Comparison of ENCODE assay signal across 15 cellular contexts in genomic region chr17:81570896-81571453, GRCh38. TPM values are rescaled to one million over a fixed set of nuclear protein-coding genes. Genes with fewer than 3 reads are reported as not detected.
A peak's percentile ranks its signal among the peaks of the same experiment; 100 is the strongest.
DNase-seq lines count a peak whose midpoint lies in the region; TF ChIP-seq lines count a peak whose summit lies in the region.
"Had no signal": no experiment of that assay in that cellular context is flagged by ENCODE, and none has a peak within 500 bp of the region (broad histone marks: within the 10 kb centered on the region; RNA-seq: fewer than 3 reads in every experiment).

No MANE protein-coding gene starts in this region.

- no peak overlapping the region for H2AK5ac ChIP-seq in neuronal stem cell (ENCODE audit: low read depth, low read length)

- H3K4me1 ChIP-seq in neuronal stem cell (ENCODE audit: control insufficient read depth in 2 of 2, insufficient read depth in 1 of 2, low read depth in 1 of 2, low read length in 2 of 2) = peaks cover 0 to 9% of the 10 kb centered on the region in 2 donors

- no peak overlapping the region for H3K4me2 ChIP-seq in neuronal stem cell (ENCODE audit: insufficient read depth, low read length, poor library complexity, severe bottlenecking)
- H3K4me2 ChIP-seq: BLaER1 treated with 17β-estradiol and CSF1 and Interleukin-3, amounts not matched to agents 10 nM and 100 nM had no signal

- H3K9ac ChIP-seq in neuronal stem cell (ENCODE audit: low read depth, low read length, poor library complexity) = no peak overlapping the region
- H3K9ac ChIP-seq: BLaER1 treated with 17β-estradiol and CSF1 and Interleukin-3, amounts not matched to agents 10 nM and 100 nM had no signal

- H3K14ac ChIP-seq in neuronal stem cell (ENCODE audit: low read length) = no peak overlapping the region

- H3K9me3 Mint-ChIP-seq in brain = no peaks in the 10 kb centered on the region
- H3K9me3 Mint-ChIP-seq in progenitor cell of endocrine pancreas (ENCODE audit: low read depth) = no peaks in the 10 kb centered on the region
- H3K9me3 Mint-ChIP-seq in HFFc6 = no peaks in the 10 kb centered on the region
- H3K9me3 Mint-ChIP-seq: CD4-positive, alpha-beta T cell; IgD-negative memory B cell had no signal

- no peak overlapping the region for H4K8ac ChIP-seq in neuronal stem cell (ENCODE audit: low read depth, low read length)

- H3K27me3 Mint-ChIP-seq in brain = no peaks in the 10 kb centered on the region
- H3K27me3 Mint-ChIP-seq in progenitor cell of endocrine pancreas = no peaks in the 10 kb centered on the region
- peaks cover 3% of the 10 kb centered on the region for H3K27me3 Mint-ChIP-seq in HFFc6 (ENCODE audit: insufficient read depth)
- H3K27me3 Mint-ChIP-seq: CD4-positive, alpha-beta T cell; IgD-negative memory B cell had no signal

- H3K79me1 ChIP-seq in neuronal stem cell (ENCODE audit: low read depth, low read length) = peaks cover 3% of the 10 kb centered on the region

- H3K4me3 Mint-ChIP-seq in brain = peak overlapping the region in 1 of 5 experiments; percentile 39
- H3K4me3 Mint-ChIP-seq in progenitor cell of endocrine pancreas (ENCODE audit: low read depth) = no peak overlapping the region
- no peak overlapping the region for H3K4me3 Mint-ChIP-seq in HFFc6
- H3K4me3 Mint-ChIP-seq: CD4-positive, alpha-beta T cell had no signal

- H3K4me3 ChIP-seq in neuronal stem cell (ENCODE audit: low read length in 2 of 2) = no peak overlapping the region
- H3K4me3 ChIP-seq: BLaER1 treated with 17β-estradiol and CSF1 and Interleukin-3, amounts not matched to agents 10 nM and 100 nM had no signal

- no peak overlapping the region for H3K4ac ChIP-seq in neuronal stem cell (ENCODE audit: low read length)

- peak; percentile 50 for DNase-seq in NCI-H1694 treated with DMSO at 0.1 percent for 48 hours (lab: John Stamatoyannopoulos, UW)
- DNase-seq in NCI-H1694 (lab: John Stamatoyannopoulos, UW) = no peak
- peak; percentile 20 for DNase-seq in NCI-H2171 (lab: John Stamatoyannopoulos, UW)
- no peak for DNase-seq in neuronal stem cell (ENCODE audit: low spot score)
- no peak for DNase-seq in progenitor cell of endocrine pancreas (ENCODE audit: low spot score, unreplicated experiment)
- DNase-seq in dermis blood vessel endothelial cell = no peak
- no peak for DNase-seq in HFFc6
- DNase-seq: 8988T; ACHN; Calu3; CD4-positive, alpha-beta T cell; GF-D8 had no signal

- TF ChIP-seq CTCF in brain (conservative IDR thresholded peaks at IDR 0.05) (no peak), progenitor cell of endocrine pancreas (IDR thresholded peaks at IDR 0.05; ENCODE audit: unreplicated experiment) (no peak), HFFc6 (IDR thresholded peaks at IDR 0.05) (no peak)

- H2BK15ac ChIP-seq in neuronal stem cell (ENCODE audit: low read length) = no peak overlapping the region

- no peak overlapping the region for H3K27ac ChIP-seq in neuronal stem cell (replicated peaks; ENCODE audit: low read length)
- H3K27ac ChIP-seq: BLaER1 treated with 17β-estradiol and CSF1 and Interleukin-3, amounts not matched to agents 10 nM and 100 nM had no signal

- H3K23ac ChIP-seq in neuronal stem cell (ENCODE audit: low read depth, low read length, poor library complexity) = no peak overlapping the region

- H3K36me3 Mint-ChIP-seq in brain (peaks cover 56% of the 10 kb centered on the region), progenitor cell of endocrine pancreas (ENCODE audit: insufficient read depth) (peaks cover 16% of the 10 kb centered on the region), HFFc6 (ENCODE audit: low read depth) (peaks cover 37% of the 10 kb centered on the region)
- H3K36me3 Mint-ChIP-seq: IgD-negative memory B cell had no signal

- no CpG with 5 or more reads among the region's 11 CpGs for WGBS in neuronal stem cell (ENCODE audit: extremely low coverage in 2 of 2, insufficient read length in 2 of 2, insufficient replicate concordance in 1 of 2), 2 donors

- no peak overlapping the region for H4K91ac ChIP-seq in neuronal stem cell (ENCODE audit: low read depth, low read length, poor library complexity)

- H3K4me1 Mint-ChIP-seq in brain (peaks cover 21% of the 10 kb centered on the region), progenitor cell of endocrine pancreas (ENCODE audit: low read depth) (peaks cover 4% of the 10 kb centered on the region), HFFc6 (ENCODE audit: low read depth) (peaks cover 51% of the 10 kb centered on the region)

- H3K27ac Mint-ChIP-seq in brain (peak overlapping the region in 3 of 5 experiments; percentile 11 to 95 (median 68)), progenitor cell of endocrine pancreas (no peak overlapping the region), HFFc6 (no peak overlapping the region)
- H3K27ac Mint-ChIP-seq: CD4-positive, alpha-beta T cell; IgD-negative memory B cell had no signal

- no peaks in the 10 kb centered on the region for H3K27me3 ChIP-seq in neuronal stem cell (ENCODE audit: control insufficient read depth in 3 of 3, insufficient read depth in 3 of 3, low read depth in 1 of 3, low read length in 3 of 3)
- H3K27me3 ChIP-seq: BLaER1 treated with 17β-estradiol and CSF1 and Interleukin-3, amounts not matched to agents 10 nM and 100 nM had no signal

- peak overlapping the region; percentile 11 for H2BK5ac ChIP-seq in neuronal stem cell (ENCODE audit: low read length)

- no peaks in the 10 kb centered on the region for H3K9me3 ChIP-seq in neuronal stem cell (replicated peaks in 1 of 2; ENCODE audit: control insufficient read depth in 2 of 2, insufficient read depth in 1 of 2, low read depth in 1 of 2, low read length in 2 of 2)
- H3K9me3 ChIP-seq: BLaER1 treated with 17β-estradiol and CSF1 and Interleukin-3, amounts not matched to agents 10 nM and 100 nM had no signal

- H3K18ac ChIP-seq in neuronal stem cell (ENCODE audit: low read length) = no peak overlapping the region

- peaks cover 69 to 92% of the 10 kb centered on the region in 2 donors for H3K36me3 ChIP-seq in neuronal stem cell (replicated peaks in 1 of 2; ENCODE audit: control insufficient read depth in 2 of 2, insufficient read depth in 2 of 2, low read length in 2 of 2)

- no peak overlapping the region for H2BK120ac ChIP-seq in neuronal stem cell (ENCODE audit: low read depth, low read length)

- H2AFZ ChIP-seq in neuronal stem cell (ENCODE audit: low read length) = no peak overlapping the region

- no peak overlapping the region for H2BK12ac ChIP-seq in neuronal stem cell (ENCODE audit: low read length)

RNA-seq across cellular contexts. Expression of gene FAAP100, which starts 18.8 kb away (rescaled TPM):
- polyA plus RNA-seq in brain (ENCODE audit: insufficient read depth, low read depth, low replicate concordance) = 25.8 TPM
- polyA plus RNA-seq in neuronal stem cell (2013, experiment 1 of 2) = 11.8 TPM
- 12.1 TPM for polyA plus RNA-seq in neuronal stem cell (2013, experiment 2 of 2)
- 46.5 and 47.7 TPM in 2 replicates for total RNA-seq in progenitor cell of endocrine pancreas
- 26.0 and 27.1 TPM in 2 replicates for total RNA-seq in dermis blood vessel endothelial cell
- total RNA-seq in HFFc6 (2021; fragmentation: NEBNext Ultra II Directional; extraction: Animal tissue kit (Norgen Biotek cat#: 25700)) = 10 to 100 TPM; 21.9 to 27.7 (median 23.9) TPM

RNA-seq across cellular contexts. Expression of gene FSCN2, which starts 42.8 kb away (rescaled TPM):
- 1.3 TPM for polyA plus RNA-seq in brain (ENCODE audit: insufficient read depth, low read depth, low replicate concordance)
- polyA plus RNA-seq in neuronal stem cell (2013, experiment 1 of 2) = 0.20 TPM
- polyA plus RNA-seq in neuronal stem cell (2013, experiment 2 of 2) = 0.25 TPM
- total RNA-seq in progenitor cell of endocrine pancreas = 4.8 and 5.3 TPM in 2 replicates
- 0.42 and 1.0 TPM in 2 replicates for total RNA-seq in dermis blood vessel endothelial cell
- total RNA-seq in HFFc6 (2021; fragmentation: NEBNext Ultra II Directional; extraction: Animal tissue kit (Norgen Biotek cat#: 25700)) = 1 to 10 TPM in 3 of 6 experiments, under 1 TPM in 3; 0.71 to 1.4 (median 0.99) TPM

RNA-seq across cellular contexts. Expression of gene ACTG1, which starts 58.4 kb away (rescaled TPM):
- 5,204 TPM for polyA plus RNA-seq in brain (ENCODE audit: insufficient read depth, low read depth, low replicate concordance)
- polyA plus RNA-seq in neuronal stem cell (2013, experiment 1 of 2) = 5,937 TPM
- 5,622 TPM for polyA plus RNA-seq in neuronal stem cell (2013, experiment 2 of 2)
- total RNA-seq in progenitor cell of endocrine pancreas = 3,227 and 3,279 TPM in 2 replicates
- total RNA-seq in dermis blood vessel endothelial cell = 6,291 and 7,288 TPM in 2 replicates
- total RNA-seq in HFFc6 (2021; fragmentation: NEBNext Ultra II Directional; extraction: Animal tissue kit (Norgen Biotek cat#: 25700)) = over 10,000 TPM in 3 of 6 experiments, 1,000 to 10,000 TPM in 3; 7,891 to 11,135 (median 9,908) TPM

Comparison
In these comparisons a context has a peak if more than half of its experiments do, and no peak if none do; other contexts are left out.
1. DNase-seq: peak in NCI-H1694 treated with DMSO at 0.1 percent for 48 hours (single experiment) and NCI-H2171 (single experiment); none in NCI-H1694 (single experiment), neuronal stem cell (single experiment), progenitor cell of endocrine pancreas (single experiment), dermis blood vessel endothelial cell (single experiment) and HFFc6 (single experiment).
2. H3K27ac Mint-ChIP-seq: peak in brain (3 of 5); none in progenitor cell of endocrine pancreas (single experiment) and HFFc6 (single experiment).